In genomic region chr10:17428616-17429097, GRCh38 we compare ENCODE assay signal across 8 cellular contexts. TPM values are rescaled to one million over a fixed set of nuclear protein-coding genes. Genes with fewer than 3 reads are reported as not detected.
DNase-seq lines count a peak whose midpoint lies in the region; ATAC-seq lines count a peak whose summit lies in the region.

No MANE protein-coding gene starts in this region.

- H3K4me3 ChIP-seq in right cardiac atrium (ENCODE audit: low read length), result no peak overlapping the region
- H3K4me3 ChIP-seq in thymus (ENCODE audit: low read length), result peak overlapping the region; percentile 1

- H3K27ac ChIP-seq in right cardiac atrium (ENCODE audit: low read length) (no peak overlapping the region), thymus (ENCODE audit: low read depth) (peak overlapping the region; percentile 37)

- WGBS in right cardiac atrium, result 48% methylated on average over 12 of the region's 12 CpGs
- WGBS in thymus, result 6% methylated on average over 12 of the region's 12 CpGs

- no peaks in the 10 kb centered on the region for H3K9me3 ChIP-seq in right cardiac atrium (ENCODE audit: control insufficient read depth, low read length)
- H3K9me3 ChIP-seq in thymus (ENCODE audit: control insufficient read depth), result no peaks in the 10 kb centered on the region

- ATAC-seq in right cardiac atrium, result peak; percentile 60 to 64

- H3K4me1 ChIP-seq in right cardiac atrium (ENCODE audit: control insufficient read depth, insufficient read depth, low read length) (peaks cover 6% of the 10 kb centered on the region), thymus (ENCODE audit: control insufficient read depth, insufficient read depth, low read length) (peaks cover 7% of the 10 kb centered on the region)

- intact Hi-C loops in right cardiac atrium (cut with DNase I), result no loop called here

- H3K36me3 ChIP-seq in thymus (ENCODE audit: control insufficient read depth, insufficient read depth), result no peaks in the 10 kb centered on the region

- peak; percentile 2 for DNase-seq in NK-92 treated with Interleukin-12 subunit alpha and Interleukin-12 subunit beta, amount 100 ng/mL, for 24 hours (lab: John Stamatoyannopoulos, UW)
- DNase-seq in NK-92 (lab: John Stamatoyannopoulos, UW; ENCODE audit: unreplicated experiment) (no peak), right cardiac atrium (peak in 2 of 3 donors; percentile 23 to 65), NCI-H69 (lab: John Stamatoyannopoulos, UW) (no peak), NCI-H128 (lab: John Stamatoyannopoulos, UW; ENCODE audit: unreplicated experiment) (no peak), HuH-7.5 (ENCODE audit: low spot score) (no peak)
- peak; percentile 25 to 39 for DNase-seq in activated CD4-positive, alpha-beta T cell treated with anti-CD3 and anti-CD28 coated beads for 24 hours (ENCODE audit: low read depth in 2 of 2)

- H3K27me3 ChIP-seq in right cardiac atrium (ENCODE audit: control insufficient read depth, insufficient read depth) (no peaks in the 10 kb centered on the region), thymus (ENCODE audit: control insufficient read depth, insufficient read depth) (no peaks in the 10 kb centered on the region)

RNA-seq across cellular contexts. Expression of gene ST8SIA6, which starts 25.7 kb away (rescaled TPM):
- 10 to 100 TPM in 3 of 4 donors, 1 to 10 TPM in 1; 9.2 to 20.0 (median 15.0) TPM for total RNA-seq in right cardiac atrium
- polyA plus RNA-seq in right cardiac atrium (1.7 TPM), thymus (0.18 TPM)

Comparison
In these comparisons a context has a peak if more than half of its experiments do, and no peak if none do; other contexts are left out.
1. DNase-seq: peak in NK-92 treated with Interleukin-12 subunit alpha and Interleukin-12 subunit beta, amount 100 ng/mL, for 24 hours (single experiment), activated CD4-positive, alpha-beta T cell treated with anti-CD3 and anti-CD28 coated beads for 24 hours (2 of 2) and right cardiac atrium (2 of 3); none in NK-92 (single experiment), NCI-H69 (single experiment), NCI-H128 (single experiment) and HuH-7.5 (single experiment).